ENCODE assay signal across 22 cellular contexts in the genomic region with DNA sequence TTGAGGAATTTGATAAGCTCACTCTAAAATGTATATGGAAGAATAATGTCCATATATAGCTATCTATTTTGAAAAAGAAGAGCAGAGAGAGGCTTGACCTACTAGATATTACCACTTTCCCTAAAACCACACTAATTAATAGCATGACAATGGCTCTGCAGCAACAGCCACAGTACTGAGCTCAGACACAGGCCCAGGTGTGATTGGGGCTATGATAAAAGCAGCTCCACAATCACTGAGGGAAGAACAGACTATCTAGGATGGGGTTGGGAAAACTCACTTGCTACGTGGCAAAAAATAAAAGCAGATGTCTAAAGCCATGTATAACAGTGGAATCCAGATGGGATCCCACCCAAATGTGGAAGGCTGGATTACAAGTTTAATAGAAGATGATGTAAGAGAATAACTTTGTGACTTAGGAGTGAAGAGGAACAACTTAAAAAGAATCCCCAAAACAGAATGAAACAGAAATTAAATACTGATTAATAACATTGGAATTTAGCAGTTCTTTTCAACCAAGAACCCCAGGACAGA.
A peak's percentile ranks its signal among the peaks of the same experiment; 100 is the strongest.
DNase-seq lines count a peak whose midpoint lies in the region; ATAC-seq and TF ChIP-seq lines count a peak whose summit lies in the region.
"Had no signal": no experiment of that assay in that cellular context is flagged by ENCODE, and none has a peak within 500 bp of the region (broad histone marks: within the 10 kb centered on the region; RNA-seq: fewer than 3 reads in every experiment).

No MANE protein-coding gene starts in this region.

- H3K36me3 ChIP-seq in GM23338 (ENCODE audit: insufficient read depth) (no peaks in the 10 kb centered on the region), endodermal cell (ENCODE audit: control insufficient read depth, insufficient read depth, low read length) (no peaks in the 10 kb centered on the region), iPS-18a (ENCODE audit: control insufficient read depth, low read depth, low read length) (no peaks in the 10 kb centered on the region), suprapubic skin (no peaks in the 10 kb centered on the region)
- H3K36me3 ChIP-seq: Peyer's patch, SJCRH30 had no signal

- no peaks in the 10 kb centered on the region for H3K9me3 Mint-ChIP-seq in GM23338
- no peaks in the 10 kb centered on the region for H3K9me3 Mint-ChIP-seq in endodermal cell
- H3K9me3 Mint-ChIP-seq: T-helper 1 cell treated with Interleukin-12 subunit alpha and Interleukin-12 subunit beta and Interleukin-4 antibody, amounts not matched to agents 30 μg/mL and 1 μg/mL, for 36 hours had no signal

- no peak overlapping the region for H3K4me2 ChIP-seq in GM23338
- H3K4me2 ChIP-seq: KMS-11 had no signal

- no peak overlapping the region for H3K4me3 Mint-ChIP-seq in GM23338
- H3K4me3 Mint-ChIP-seq in endodermal cell, result no peak overlapping the region
- H3K4me3 Mint-ChIP-seq: B cell; T-helper 1 cell treated with Interleukin-12 subunit alpha and Interleukin-12 subunit beta and Interleukin-4 antibody, amounts not matched to agents 30 μg/mL and 1 μg/mL, for 36 hours had no signal

- H3F3A ChIP-seq in GM23338 (replicated peaks; ENCODE audit: low read depth), result no peaks in the 10 kb centered on the region

- no peaks in the 10 kb centered on the region for H4K20me1 ChIP-seq in GM23338 (replicated peaks; ENCODE audit: insufficient read depth)

- TF ChIP-seq POLR2A in suprapubic skin (IDR thresholded peaks at IDR 0.05), result no peak

- H3K27ac Mint-ChIP-seq in GM23338 (peak overlapping the region; percentile 95), endodermal cell (peak overlapping the region; percentile 70)
- H3K27ac Mint-ChIP-seq: B cell; T-helper 1 cell treated with Interleukin-12 subunit alpha and Interleukin-12 subunit beta and Interleukin-4 antibody, amounts not matched to agents 30 μg/mL and 1 μg/mL, for 36 hours had no signal

- TF ChIP-seq EP300 in suprapubic skin (IDR thresholded peaks at IDR 0.05), result no peak

- H3K79me2 ChIP-seq in GM23338 (replicated peaks; ENCODE audit: insufficient read depth), result no peaks in the 10 kb centered on the region

- H3K4me1 ChIP-seq in GM23338 (ENCODE audit: insufficient read depth) (peaks cover 17% of the 10 kb centered on the region), endodermal cell (ENCODE audit: control insufficient read depth, insufficient read depth, low read length) (peaks cover 4% of the 10 kb centered on the region), iPS-18a (ENCODE audit: control insufficient read depth, low read depth, low read length) (peaks cover 19% of the 10 kb centered on the region), suprapubic skin (peaks cover 13% of the 10 kb centered on the region)
- H3K4me1 ChIP-seq: Peyer's patch, SJCRH30 had no signal

- TF ChIP-seq CTCF in AG10803 (conservative IDR thresholded peaks at IDR 0.05; ENCODE audit: low read length) (no peak), GM23338 (conservative IDR thresholded peaks at IDR 0.05; ENCODE audit: low read depth in 2 of 2) (no peak), endodermal cell (conservative IDR thresholded peaks at IDR 0.05) (no peak), suprapubic skin (IDR thresholded peaks at IDR 0.05) (no peak)

- H3K9me3 ChIP-seq in endodermal cell (ENCODE audit: control insufficient read depth, low read length) (no peaks in the 10 kb centered on the region), iPS-18a (ENCODE audit: control insufficient read depth, low read depth, low read length) (no peaks in the 10 kb centered on the region), suprapubic skin (no peaks in the 10 kb centered on the region)
- H3K9me3 ChIP-seq: Peyer's patch, SJCRH30 had no signal

- H3K9me2 ChIP-seq in GM23338 (ENCODE audit: insufficient read depth), result no peaks in the 10 kb centered on the region

- 60 to 67% methylated on average over 1 of the region's 1 CpG for WGBS in endodermal cell (ENCODE audit: insufficient coverage in 1 of 2, insufficient read length in 1 of 2), 2 experiments
- WGBS in suprapubic skin, result 63% methylated on average over 1 of the region's 1 CpG

- no peak overlapping the region for H2AFZ ChIP-seq in GM23338

- no peaks in the 10 kb centered on the region for H3K36me3 Mint-ChIP-seq in GM23338 (ENCODE audit: low read depth)
- H3K36me3 Mint-ChIP-seq in endodermal cell (ENCODE audit: low read depth), result no peaks in the 10 kb centered on the region

- H3K4me1 Mint-ChIP-seq in GM23338, result peaks cover 37% of the 10 kb centered on the region
- H3K4me1 Mint-ChIP-seq in endodermal cell, result peaks cover 14% of the 10 kb centered on the region
- H3K4me1 Mint-ChIP-seq: B cell had no signal

- H3K9ac ChIP-seq in endodermal cell (ENCODE audit: extremely low read depth, low read length, poor library complexity, severe bottlenecking), result no peak overlapping the region
- peak overlapping the region; percentile 14 for H3K9ac ChIP-seq in iPS-18a (ENCODE audit: low read length)
- H3K9ac ChIP-seq: KMS-11 had no signal

- ATAC-seq in GM23338, result peak; percentile 83

- no peaks in the 10 kb centered on the region for H3K27me3 ChIP-seq in GM23338 (ENCODE audit: insufficient read depth)
- H3K27me3 ChIP-seq in endodermal cell (ENCODE audit: control insufficient read depth, insufficient read depth, low read length, poor library complexity, severe bottlenecking), result no peaks in the 10 kb centered on the region
- H3K27me3 ChIP-seq in iPS-18a (ENCODE audit: control insufficient read depth, insufficient read depth, low read length), result no peaks in the 10 kb centered on the region
- no peaks in the 10 kb centered on the region for H3K27me3 ChIP-seq in suprapubic skin
- H3K27me3 ChIP-seq: Peyer's patch had no signal

- DNase-seq in AG10803 (ENCODE audit: low read depth) (peak; percentile 63), GM23338 (ENCODE audit: low spot score) (no peak), endodermal cell (peak; percentile 59), suprapubic skin (ENCODE audit: low spot score in 2 of 2) (no peak), RKO (ENCODE audit: low spot score) (no peak), NCI-H2227 (lab: John Stamatoyannopoulos, UW; ENCODE audit: unreplicated experiment) (no peak), NCI-H446 treated with DMSO at 0.1 percent for 48 hours (lab: John Stamatoyannopoulos, UW) (no peak)
- DNase-seq: DMS79 treated with DMSO at 0.1 percent for 48 hours, IMR-90, NCI-H1105, NCI-H146, NCI-H2029, NCI-H226, NCI-H524, NCI-H774, Peyer's patch, SJCRH30 had no signal

- H3K27me3 Mint-ChIP-seq in GM23338 (ENCODE audit: insufficient read depth, low read depth, poor library complexity) (peaks cover 7% of the 10 kb centered on the region), endodermal cell (ENCODE audit: insufficient read depth) (no peaks in the 10 kb centered on the region)

- H3K4me3 ChIP-seq in AG10803 (ENCODE audit: low read length) (no peak overlapping the region), GM23338 (no peak overlapping the region), endodermal cell (ENCODE audit: low read length) (no peak overlapping the region), iPS-18a (ENCODE audit: low read length) (no peak overlapping the region), suprapubic skin (no peak overlapping the region)
- H3K4me3 ChIP-seq: Peyer's patch, SJCRH30 had no signal

- peak overlapping the region; percentile 86 for H3K27ac ChIP-seq in GM23338 (ENCODE audit: low read depth)
- H3K27ac ChIP-seq in endodermal cell (ENCODE audit: low read depth, low read length), result no peak overlapping the region
- H3K27ac ChIP-seq in iPS-18a (ENCODE audit: low read length), result peak overlapping the region; percentile 63
- H3K27ac ChIP-seq in suprapubic skin, result no peak overlapping the region
- H3K27ac ChIP-seq: HL-60, KMS-11, Peyer's patch, SJCRH30 had no signal

TF ChIP-seq in GM23338, 12 proteins besides CTCF, POLR2A, EP300 and RAD21:
- TF ChIP-seq ZNF114 (CRISPR knock-in tag; IDR thresholded peaks at IDR 0.05) (no peak), EZH2phosphoT487 (IDR thresholded peaks at IDR 0.05; ENCODE audit: unreplicated experiment) (no peak)

Comparison
In these comparisons a context has a peak if more than half of its experiments do, and no peak if none do; other contexts are left out.
1. DNase-seq: peak in AG10803 (single experiment) and endodermal cell (single experiment); none in GM23338 (single experiment), suprapubic skin (0 of 2), RKO (single experiment), NCI-H2227 (single experiment) and NCI-H446 treated with DMSO at 0.1 percent for 48 hours (single experiment).
2. H3K27ac ChIP-seq: peak in GM23338 (single experiment) and iPS-18a (single experiment); none in endodermal cell (single experiment) and suprapubic skin (single experiment).